1 cellular context compared by ENCODE assay signal in genomic region chr6:124955108-124955851, GRCh38.
TF ChIP-seq lines count a peak whose summit lies in the region.

No MANE protein-coding gene starts in this region.

TF ChIP-seq in H1, 55 proteins besides CTCF, POLR2A, EP300 and RAD21:
- TF ChIP-seq JUND (IDR thresholded peaks at IDR 0.05; ENCODE audit: low read length): no peak
- no peak for TF ChIP-seq POU5F1 (IDR thresholded peaks at IDR 0.05; ENCODE audit: low read depth, low read length)
- no peak for TF ChIP-seq KDM5A (IDR thresholded peaks at IDR 0.05; ENCODE audit: low read length)
- no peak for TF ChIP-seq EZH2 (IDR thresholded peaks at IDR 0.05; ENCODE audit: low read depth, low read length, severe bottlenecking)
- TF ChIP-seq BCL11A (IDR thresholded peaks at IDR 0.05; ENCODE audit: low read depth in 2 of 2, low read length in 2 of 2): no peak
- TF ChIP-seq SRF (IDR thresholded peaks at IDR 0.05; ENCODE audit: low read depth, low read length): no peak
- no peak for TF ChIP-seq CBX5 (IDR thresholded peaks at IDR 0.05; ENCODE audit: low read depth, low read length)
- TF ChIP-seq CEBPB (IDR thresholded peaks at IDR 0.05; ENCODE audit: low read depth, low read length): no peak
- TF ChIP-seq SAP30 (IDR thresholded peaks at IDR 0.05; ENCODE audit: insufficient read depth, insufficient replicate concordance, low read length): no peak
- TF ChIP-seq TBP (IDR thresholded peaks at IDR 0.05; ENCODE audit: low read depth, low read length): no peak
- TF ChIP-seq ZNF274 (IDR thresholded peaks at IDR 0.05; ENCODE audit: borderline replicate concordance, extremely low read depth, low read length): no peak
- no peak for TF ChIP-seq GABPA (IDR thresholded peaks at IDR 0.05; ENCODE audit: borderline replicate concordance, insufficient read depth, low read length)
- no peak for TF ChIP-seq PHF8 (conservative IDR thresholded peaks at IDR 0.05; ENCODE audit: low read depth, low read length)
- no peak for TF ChIP-seq RBBP5 (IDR thresholded peaks at IDR 0.05; ENCODE audit: borderline replicate concordance, low read depth, low read length)
- no peak for TF ChIP-seq SIX5 (IDR thresholded peaks at IDR 0.05; ENCODE audit: low read depth, low read length)
TF ChIP-seq in H1: peak in this region for 0.
